9 cellular contexts compared by ENCODE assay signal in genomic region chr11:7511405-7511804, GRCh38. TPM values are rescaled to one million over a fixed set of nuclear protein-coding genes. Genes with fewer than 3 reads are reported as not detected.
A peak's percentile ranks its signal among the peaks of the same experiment; 100 is the strongest.
DNase-seq lines count a peak whose midpoint lies in the region; ATAC-seq and TF ChIP-seq lines count a peak whose summit lies in the region.
"Had no signal": no experiment of that assay in that cellular context is flagged by ENCODE, and none has a peak within 500 bp of the region (broad histone marks: within the 10 kb centered on the region; RNA-seq: fewer than 3 reads in every experiment).

No MANE protein-coding gene starts in this region.

- H3F3A ChIP-seq in MM.1S (ENCODE audit: insufficient read depth, low read length) = peaks cover 24% of the 10 kb centered on the region

- H2AFZ ChIP-seq in MM.1S (ENCODE audit: low read length) = peak overlapping the region; percentile 53

- H3K27me3 ChIP-seq in MM.1S (replicated peaks; ENCODE audit: insufficient read depth, low read length) (no peaks in the 10 kb centered on the region), liver (ENCODE audit: control insufficient read depth in 4 of 4, insufficient read depth in 4 of 4, low read length in 3 of 4) (no peaks in the 10 kb centered on the region)

- peak in 1 of 2 donors; percentile 37 for TF ChIP-seq RAD21 in liver (IDR thresholded peaks at IDR 0.05)

- no peaks in the 10 kb centered on the region for H3K36me3 ChIP-seq in MM.1S (replicated peaks; ENCODE audit: insufficient read depth, low read length)
- no peaks in the 10 kb centered on the region for H3K36me3 ChIP-seq in liver (ENCODE audit: control insufficient read depth in 4 of 4, insufficient read depth in 3 of 4, low read depth in 1 of 4, low read length in 3 of 4)

- H3K79me2 ChIP-seq in MM.1S (ENCODE audit: low read length) = peaks cover 19% of the 10 kb centered on the region

- H3K4me2 ChIP-seq in MM.1S (ENCODE audit: low read depth, low read length) = peak overlapping the region; percentile 95

- DNase-seq in MM.1S = peak; percentile 82
- DNase-seq in superior temporal gyrus (ENCODE audit: extremely low spot score) = peak; percentile 92
- no peak for DNase-seq in NCI-H2227 (lab: John Stamatoyannopoulos, UW; ENCODE audit: unreplicated experiment)
- DNase-seq: activated CD8-positive, alpha-beta memory T cell treated with anti-CD3 and anti-CD28 coated beads, Interleukin-2, amount 50 U/mL, for 4 hours had no signal

- H3K4me3 ChIP-seq in MM.1S (ENCODE audit: low read length) (peak overlapping the region; percentile 82; the same call in 1 of the 2 replicates), liver (ENCODE audit: low read depth in 1 of 3, low read length in 3 of 3) (no peak overlapping the region)

- no peaks in the 10 kb centered on the region for H4K20me1 ChIP-seq in MM.1S (ENCODE audit: insufficient read depth, low read length)

- 13% methylated on average over 5 of the region's 5 CpGs for WGBS in liver

- ATAC-seq in GM19463 (IDR thresholded peaks at IDR 0.05; ENCODE audit: unreplicated experiment) (no peak), GM19455 (IDR thresholded peaks at IDR 0.05; ENCODE audit: unreplicated experiment) (no peak)

- peak overlapping the region; percentile 96 for H3K27ac ChIP-seq in MM.1S (ENCODE audit: low read length)
- peak overlapping the region; percentile 92 for H3K27ac ChIP-seq in angular gyrus (ENCODE audit: low read depth, low read length)
- peak overlapping the region; percentile 82 to 87 for H3K27ac ChIP-seq in liver (ENCODE audit: low read depth in 1 of 2, low read length in 2 of 2)
- H3K27ac ChIP-seq: epithelial cell of prostate had no signal

- H3K9me3 ChIP-seq in MM.1S (replicated peaks; ENCODE audit: insufficient read depth, low read length) (no peaks in the 10 kb centered on the region), liver (ENCODE audit: control insufficient read depth in 4 of 4, low read length in 3 of 4) (no peaks in the 10 kb centered on the region)

- no peak for TF ChIP-seq CTCF in MM.1S (IDR thresholded peaks at IDR 0.05; ENCODE audit: low read length)
- TF ChIP-seq CTCF in liver (IDR thresholded peaks at IDR 0.05; ENCODE audit: low read depth, low read length, missing input control) = no peak

- no peaks in the 10 kb centered on the region for H3K9me2 ChIP-seq in MM.1S (replicated peaks; ENCODE audit: insufficient read depth, low read length)

- H3K9ac ChIP-seq in MM.1S (ENCODE audit: low read length) = peak overlapping the region; percentile 17; the same call in 1 of the 2 replicates
- H3K9ac ChIP-seq in liver (ENCODE audit: low read depth in 1 of 2, low read length in 2 of 2) = peak overlapping the region in 1 of 2 donors; percentile 60

- peaks cover 27% of the 10 kb centered on the region for H3K4me1 ChIP-seq in MM.1S (ENCODE audit: low read length)
- peaks cover 13 to 49% (median 36%) of the 10 kb centered on the region in 4 donors for H3K4me1 ChIP-seq in liver (ENCODE audit: control insufficient read depth in 4 of 4, insufficient read depth in 4 of 4, low read length in 3 of 4)

TF ChIP-seq in liver, 16 proteins besides CTCF, POLR2A, EP300 and RAD21:
- TF ChIP-seq YY1 (IDR thresholded peaks at IDR 0.05) (peak; percentile 60), REST (IDR thresholded peaks at IDR 0.05) (no peak), EGR1 (IDR thresholded peaks at IDR 0.05; ENCODE audit: low read depth in 2 of 2) (no peak), HNF4G (IDR thresholded peaks at IDR 0.05) (no peak), MAX (IDR thresholded peaks at IDR 0.05) (peak; percentile 90), FOXA2 (IDR thresholded peaks at IDR 0.05) (no peak), RXRA (IDR thresholded peaks at IDR 0.05) (peak; percentile 54 to 71), SP1 (IDR thresholded peaks at IDR 0.05) (peak; percentile 60), NR2F2 (IDR thresholded peaks at IDR 0.05) (no peak), ZBTB33 (IDR thresholded peaks at IDR 0.05) (peak; percentile 32), HNF4A (conservative IDR thresholded peaks at IDR 0.05) (peak; percentile 60 to 77)
TF ChIP-seq in liver: peak in this region for 6.

RNA-seq across cellular contexts. Expression of gene PPFIBP2, which starts 2.4 kb away (rescaled TPM):
- 10 to 100 TPM; 23.1 to 80.0 TPM for total RNA-seq in liver
- 10 to 100 TPM; 19.6 to 23.3 TPM for polyA plus RNA-seq in liver

RNA-seq across cellular contexts. Expression of gene OLFML1, which starts 26.1 kb away (rescaled TPM):
- total RNA-seq in liver = 1 to 10 TPM; 2.8 TPM
- 1 to 10 TPM; 2.9 to 4.2 TPM for polyA plus RNA-seq in liver
